Comparison of ENCODE assay signal across 39 cellular contexts in the genomic region with DNA sequence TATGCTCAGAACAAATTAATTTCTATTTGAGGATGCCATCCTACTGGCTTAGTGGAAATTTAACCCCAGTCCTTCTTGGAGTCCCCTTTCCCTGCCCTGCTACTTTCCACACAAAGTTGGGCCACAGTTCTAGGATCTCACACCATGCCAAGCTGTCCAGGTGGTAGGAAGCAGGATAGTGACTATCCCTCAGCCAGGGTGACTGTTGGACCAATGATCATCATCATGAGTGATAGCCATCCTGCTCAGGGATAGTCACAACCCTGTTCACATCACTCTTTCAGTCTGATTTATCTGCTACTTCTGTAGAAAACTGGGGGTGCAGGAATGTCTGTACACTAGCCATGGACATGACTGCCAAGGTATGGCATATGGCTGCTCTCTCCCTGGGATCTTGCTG. TPM values are rescaled to one million over a fixed set of nuclear protein-coding genes. Genes with fewer than 3 reads are reported as not detected.
"Had no signal": no experiment of that assay in that cellular context is flagged by ENCODE, and none has a peak within 500 bp of the region (broad histone marks: within the 10 kb centered on the region; RNA-seq: fewer than 3 reads in every experiment).

No MANE protein-coding gene starts in this region.

- H3K27ac ChIP-seq: adrenal gland, body of pancreas, brain microvascular endothelial cell, breast epithelium, VCaP had no signal

- FAIRE-seq: astrocyte, TTC549 had no signal

- H3K36me3 ChIP-seq: adrenal gland, brain microvascular endothelial cell, breast epithelium had no signal

- H3K4me3 Mint-ChIP-seq: activated B cell treated with CpG ODN at 0.5 μM for 24 hours; activated CD4-positive, alpha-beta memory T cell treated with anti-CD3 and anti-CD28 coated beads for 36 hours; activated CD4-positive, alpha-beta T cell treated with anti-CD3 and anti-CD28 coated beads, Interleukin-2, amount 10 ng/mL, durations not matched to agents 24 days and 14 days; activated CD8-positive, alpha-beta T cell treated with anti-CD3 and anti-CD28 coated beads for 36 hours; activated naive CD4-positive, alpha-beta T cell treated with anti-CD3 and anti-CD28 coated beads for 36 hours; activated naive CD8-positive, alpha-beta T cell treated with anti-CD3 and anti-CD28 coated beads for 36 hours; activated T-cell treated with anti-CD3 and anti-CD28 coated beads, Interleukin-2, amount 50 U/mL, for 4 hours; activated T-cell treated with anti-CD3 and anti-CD28 coated beads, Interleukin-2, amount 50 U/mL, for 72 hours; activated T-helper 1 cell treated with anti-CD3 and anti-CD28 coated beads, Interleukin-12 subunit alpha, Interleukin-12 subunit beta, Interleukin-2, Interleukin-4 antibody, amounts not matched to agents 30 ng/mL and 10 ng/mL and 1 ng/mL, durations not matched to agents 14 hours and 24 hours and 36 hours; activated T-helper 17 cell treated with anti-CD3 and anti-CD28 coated beads, Interleukin-2, amount 50 U/mL, for 72 hours; T-helper 1 cell treated with Interleukin-12 subunit alpha and Interleukin-12 subunit beta and Interleukin-4 antibody, amounts not matched to agents 30 μg/mL and 1 μg/mL, for 36 hours; T-helper 2 cell treated with Interferon-gamma antibody and Interleukin-4, amounts not matched to agents 5 μg/mL and 100 μg/mL, for 36 hours had no signal

- ATAC-seq: activated CD8-positive, alpha-beta T cell treated with anti-CD3 and anti-CD28 coated beads for 36 hours; activated naive CD4-positive, alpha-beta T cell treated with anti-CD3 and anti-CD28 coated beads, Interleukin-2, amount 50 U/mL, for 72 hours; activated T-cell treated with anti-CD3 and anti-CD28 coated beads, Interleukin-2, amount 50 U/mL, for 4 hours; activated T-cell treated with anti-CD3 and anti-CD28 coated beads, Interleukin-2, amount 50 U/mL, for 72 hours; activated T-helper 17 cell treated with anti-CD3 and anti-CD28 coated beads, Interleukin-2, amount 50 U/mL, for 72 hours; body of pancreas had no signal

- DNase-seq: activated B cell treated with CpG ODN at 0.5 μM for 24 hours; activated CD4-positive, alpha-beta memory T cell treated with anti-CD3 and anti-CD28 coated beads for 36 hours; activated CD4-positive, alpha-beta T cell treated with anti-CD3 and anti-CD28 coated beads for 4 hours; activated CD4-positive, alpha-beta T cell treated with anti-CD3 and anti-CD28 coated beads, Interleukin-2, amount 10 ng/mL, durations not matched to agents 24 days and 14 days; activated CD4-positive, alpha-beta T cell treated with anti-CD3 and anti-CD28 coated beads, Interleukin-2, amount 50 U/mL, for 1 hour; activated CD4-positive, alpha-beta T cell treated with anti-CD3 and anti-CD28 coated beads, Interleukin-2, amount 50 U/mL, for 4 hours; activated CD4-positive, CD25-positive, alpha-beta regulatory T cell treated with anti-CD3 and anti-CD28 coated beads, Interleukin-2, amount 50 U/mL, for 72 hours; activated CD8-positive, alpha-beta memory T cell treated with anti-CD3 and anti-CD28 coated beads, Interleukin-2, amount 50 U/mL, for 4 hours; activated CD8-positive, alpha-beta T cell treated with anti-CD3 and anti-CD28 coated beads for 36 hours; activated effector memory CD4-positive, alpha-beta T cell treated with anti-CD3 and anti-CD28 coated beads, Interleukin-2, amount 50 U/mL, for 16 hours; activated gamma-delta T cell treated with Interleukin-2 at 50 U/mL for 16 hours; activated naive CD4-positive, alpha-beta T cell; activated naive CD4-positive, alpha-beta T cell treated with anti-CD3 and anti-CD28 coated beads for 36 hours; activated naive CD4-positive, alpha-beta T cell treated with anti-CD3 and anti-CD28 coated beads, Interleukin-2, amount 50 U/mL, for 16 hours; activated naive CD8-positive, alpha-beta T cell treated with anti-CD3 and anti-CD28 coated beads for 36 hours; activated T-cell treated with anti-CD3 and anti-CD28 coated beads for 4 hours; activated T-cell treated with anti-CD3 and anti-CD28 coated beads, Interleukin-2, amount 50 U/mL, for 1 hour; activated T-cell treated with anti-CD3 and anti-CD28 coated beads, Interleukin-2, amount 50 U/mL, for 4 hours; activated T-cell treated with anti-CD3 and anti-CD28 coated beads, Interleukin-2, amount 50 U/mL, for 72 hours; adrenal gland; amniotic stem cell; aorta; body of pancreas; brain microvascular endothelial cell; central memory CD4-positive, alpha-beta T cell; T-helper 1 cell; T-helper 2 cell; T-helper 9 cell had no signal

- H3K4me1 Mint-ChIP-seq: activated B cell treated with CpG ODN at 0.5 μM for 24 hours; activated CD4-positive, alpha-beta T cell treated with anti-CD3 and anti-CD28 coated beads, Interleukin-2, amount 10 ng/mL, durations not matched to agents 24 days and 14 days; activated naive CD8-positive, alpha-beta T cell treated with anti-CD3 and anti-CD28 coated beads for 36 hours; activated T-helper 17 cell treated with anti-CD3 and anti-CD28 coated beads, Interleukin-2, amount 50 U/mL, for 72 hours had no signal

- H3K27ac Mint-ChIP-seq: activated B cell treated with CpG ODN at 0.5 μM for 24 hours; activated CD4-positive, alpha-beta memory T cell treated with anti-CD3 and anti-CD28 coated beads for 36 hours; activated CD4-positive, alpha-beta T cell treated with anti-CD3 and anti-CD28 coated beads, Interleukin-2, amount 10 ng/mL, durations not matched to agents 24 days and 14 days; activated CD8-positive, alpha-beta T cell treated with anti-CD3 and anti-CD28 coated beads for 36 hours; activated naive CD4-positive, alpha-beta T cell treated with anti-CD3 and anti-CD28 coated beads for 36 hours; activated naive CD4-positive, alpha-beta T cell treated with anti-CD3 and anti-CD28 coated beads, Interleukin-2, amount 50 U/mL, for 72 hours; activated naive CD8-positive, alpha-beta T cell treated with anti-CD3 and anti-CD28 coated beads for 36 hours; activated T-cell treated with anti-CD3 and anti-CD28 coated beads, Interleukin-2, amount 50 U/mL, for 72 hours; activated T-helper 1 cell treated with anti-CD3 and anti-CD28 coated beads, Interleukin-12 subunit alpha, Interleukin-12 subunit beta, Interleukin-2, Interleukin-4 antibody, amounts not matched to agents 30 ng/mL and 10 ng/mL and 1 ng/mL, durations not matched to agents 14 hours and 24 hours and 36 hours; activated T-helper 17 cell treated with anti-CD3 and anti-CD28 coated beads, Interleukin-2, amount 50 U/mL, for 72 hours; T-helper 1 cell treated with Interleukin-12 subunit alpha and Interleukin-12 subunit beta and Interleukin-4 antibody, amounts not matched to agents 30 μg/mL and 1 μg/mL, for 36 hours; T-helper 2 cell treated with Interferon-gamma antibody and Interleukin-4, amounts not matched to agents 5 μg/mL and 100 μg/mL, for 36 hours had no signal

- H3K9me3 Mint-ChIP-seq: activated B cell treated with CpG ODN at 0.5 μM for 24 hours; activated CD4-positive, alpha-beta memory T cell treated with anti-CD3 and anti-CD28 coated beads for 36 hours; activated CD8-positive, alpha-beta T cell treated with anti-CD3 and anti-CD28 coated beads for 36 hours; activated naive CD4-positive, alpha-beta T cell treated with anti-CD3 and anti-CD28 coated beads for 36 hours; activated T-cell treated with anti-CD3 and anti-CD28 coated beads, Interleukin-2, amount 50 U/mL, for 4 hours; activated T-helper 1 cell treated with anti-CD3 and anti-CD28 coated beads, Interleukin-12 subunit alpha, Interleukin-12 subunit beta, Interleukin-2, Interleukin-4 antibody, amounts not matched to agents 30 ng/mL and 10 ng/mL and 1 ng/mL, durations not matched to agents 14 hours and 24 hours and 36 hours; activated T-helper 17 cell treated with anti-CD3 and anti-CD28 coated beads, Interleukin-2, amount 50 U/mL, for 72 hours; T-helper 2 cell treated with Interferon-gamma antibody and Interleukin-4, amounts not matched to agents 5 μg/mL and 100 μg/mL, for 36 hours had no signal

- H3K4me1 ChIP-seq: adrenal gland, body of pancreas, breast epithelium had no signal

- H3K4me3 ChIP-seq: adrenal gland, body of pancreas, breast epithelium had no signal

- H3K9me3 ChIP-seq: adrenal gland, body of pancreas, breast epithelium had no signal

- H3K27me3 ChIP-seq: body of pancreas, breast epithelium had no signal

RNA-seq across cellular contexts. Expression of gene HRG, which starts 12.8 kb away (rescaled TPM):
- total RNA-seq: activated B cell treated with CpG ODN at 0.5 μM for 24 hours; activated CD4-positive, alpha-beta memory T cell treated with anti-CD3 and anti-CD28 coated beads for 36 hours; activated CD4-positive, alpha-beta T cell treated with anti-CD3 and anti-CD28 coated beads, Interleukin-2, amount 10 ng/mL, durations not matched to agents 24 days and 14 days; activated CD8-positive, alpha-beta memory T cell treated with anti-CD3 and anti-CD28 coated beads for 36 hours; activated CD8-positive, alpha-beta T cell treated with anti-CD3 and anti-CD28 coated beads for 36 hours; activated naive CD4-positive, alpha-beta T cell treated with anti-CD3 and anti-CD28 coated beads for 36 hours; activated naive CD4-positive, alpha-beta T cell treated with anti-CD3 and anti-CD28 coated beads, Interleukin-2, amount 50 U/mL, for 72 hours; activated naive CD8-positive, alpha-beta T cell treated with anti-CD3 and anti-CD28 coated beads for 36 hours; activated T-cell treated with anti-CD3 and anti-CD28 coated beads, Interleukin-2, amount 50 U/mL, for 4 hours; activated T-cell treated with anti-CD3 and anti-CD28 coated beads, Interleukin-2, amount 50 U/mL, for 72 hours; activated T-helper 1 cell treated with anti-CD3 and anti-CD28 coated beads, Interleukin-12 subunit alpha, Interleukin-12 subunit beta, Interleukin-2, Interleukin-4 antibody, amounts not matched to agents 30 ng/mL and 10 ng/mL and 1 ng/mL, durations not matched to agents 14 hours and 24 hours and 36 hours; activated T-helper 17 cell treated with anti-CD3 and anti-CD28 coated beads, Interleukin-2, amount 50 U/mL, for 72 hours; aorta; astrocyte; body of pancreas; breast epithelium; cardiac septum had no signal
- polyA plus RNA-seq: aorta had no signal

RNA-seq across cellular contexts. Expression of gene FETUB, which starts 38.4 kb away (rescaled TPM):
- total RNA-seq: activated B cell treated with CpG ODN at 0.5 μM for 24 hours; activated CD4-positive, alpha-beta memory T cell treated with anti-CD3 and anti-CD28 coated beads for 36 hours; activated CD4-positive, alpha-beta T cell treated with anti-CD3 and anti-CD28 coated beads, Interleukin-2, amount 10 ng/mL, durations not matched to agents 24 days and 14 days; activated CD8-positive, alpha-beta memory T cell treated with anti-CD3 and anti-CD28 coated beads for 36 hours; activated CD8-positive, alpha-beta T cell treated with anti-CD3 and anti-CD28 coated beads for 36 hours; activated naive CD4-positive, alpha-beta T cell treated with anti-CD3 and anti-CD28 coated beads for 36 hours; activated naive CD4-positive, alpha-beta T cell treated with anti-CD3 and anti-CD28 coated beads, Interleukin-2, amount 50 U/mL, for 72 hours; activated naive CD8-positive, alpha-beta T cell treated with anti-CD3 and anti-CD28 coated beads for 36 hours; activated T-cell treated with anti-CD3 and anti-CD28 coated beads, Interleukin-2, amount 50 U/mL, for 4 hours; activated T-cell treated with anti-CD3 and anti-CD28 coated beads, Interleukin-2, amount 50 U/mL, for 72 hours; activated T-helper 1 cell treated with anti-CD3 and anti-CD28 coated beads, Interleukin-12 subunit alpha, Interleukin-12 subunit beta, Interleukin-2, Interleukin-4 antibody, amounts not matched to agents 30 ng/mL and 10 ng/mL and 1 ng/mL, durations not matched to agents 14 hours and 24 hours and 36 hours; activated T-helper 17 cell treated with anti-CD3 and anti-CD28 coated beads, Interleukin-2, amount 50 U/mL, for 72 hours; adrenal gland; aorta; astrocyte; body of pancreas; breast epithelium; cardiac septum had no signal
- polyA plus RNA-seq: adrenal gland, aorta had no signal

RNA-seq across cellular contexts. Expression of gene KNG1, which starts 38.6 kb away (rescaled TPM):
- total RNA-seq: activated B cell treated with CpG ODN at 0.5 μM for 24 hours; activated CD4-positive, alpha-beta memory T cell treated with anti-CD3 and anti-CD28 coated beads for 36 hours; activated CD4-positive, alpha-beta T cell treated with anti-CD3 and anti-CD28 coated beads, Interleukin-2, amount 10 ng/mL, durations not matched to agents 24 days and 14 days; activated CD8-positive, alpha-beta memory T cell treated with anti-CD3 and anti-CD28 coated beads for 36 hours; activated CD8-positive, alpha-beta T cell treated with anti-CD3 and anti-CD28 coated beads for 36 hours; activated naive CD4-positive, alpha-beta T cell treated with anti-CD3 and anti-CD28 coated beads for 36 hours; activated naive CD4-positive, alpha-beta T cell treated with anti-CD3 and anti-CD28 coated beads, Interleukin-2, amount 50 U/mL, for 72 hours; activated naive CD8-positive, alpha-beta T cell treated with anti-CD3 and anti-CD28 coated beads for 36 hours; activated T-cell treated with anti-CD3 and anti-CD28 coated beads, Interleukin-2, amount 50 U/mL, for 72 hours; activated T-helper 1 cell treated with anti-CD3 and anti-CD28 coated beads, Interleukin-12 subunit alpha, Interleukin-12 subunit beta, Interleukin-2, Interleukin-4 antibody, amounts not matched to agents 30 ng/mL and 10 ng/mL and 1 ng/mL, durations not matched to agents 14 hours and 24 hours and 36 hours; activated T-helper 17 cell treated with anti-CD3 and anti-CD28 coated beads, Interleukin-2, amount 50 U/mL, for 72 hours; aorta; astrocyte; body of pancreas; cardiac septum had no signal
- polyA plus RNA-seq: aorta had no signal
